In the genomic region with DNA sequence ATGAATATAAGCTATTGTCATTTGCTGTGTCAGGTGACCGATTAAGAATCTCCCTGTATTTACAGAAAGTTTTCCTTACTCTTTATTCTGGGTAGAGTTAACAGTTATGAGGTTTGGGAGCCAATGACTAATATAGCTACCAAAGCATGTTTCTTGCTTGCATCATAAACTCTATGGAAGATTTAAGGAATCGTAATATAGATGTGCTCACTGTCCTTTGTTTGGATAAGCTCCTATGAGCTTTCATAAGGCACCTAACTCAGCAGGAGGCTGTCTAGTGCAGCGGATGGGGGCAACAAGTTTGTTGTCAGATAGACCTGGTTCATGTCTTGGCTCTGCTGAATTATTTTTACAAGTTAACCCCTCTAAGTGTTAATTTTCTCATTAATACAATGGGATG, we compare ENCODE assay signal across 1 cellular context.
TF ChIP-seq lines count a peak whose summit lies in the region.

No MANE protein-coding gene starts in this region.

TF ChIP-seq in K562, 482 proteins besides CTCF, POLR2A, EP300 and RAD21 (continued from another document):
- TF ChIP-seq, protein P1, sequence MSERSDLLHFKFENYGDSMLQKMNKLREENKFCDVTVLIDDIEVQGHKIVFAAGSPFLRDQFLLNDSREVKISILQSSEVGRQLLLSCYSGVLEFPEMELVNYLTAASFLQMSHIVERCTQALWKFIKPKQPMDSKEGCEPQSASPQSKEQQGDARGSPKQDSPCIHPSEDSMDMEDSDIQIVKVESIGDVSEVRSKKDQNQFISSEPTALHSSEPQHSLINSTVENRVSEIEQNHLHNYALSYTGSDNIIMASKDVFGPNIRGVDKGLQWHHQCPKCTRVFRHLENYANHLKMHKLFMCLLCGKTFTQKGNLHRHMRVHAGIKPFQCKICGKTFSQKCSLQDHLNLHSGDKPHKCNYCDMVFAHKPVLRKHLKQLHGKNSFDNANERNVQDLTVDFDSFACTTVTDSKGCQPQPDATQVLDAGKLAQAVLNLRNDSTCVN (CRISPR knock-in tag; IDR thresholded peaks at IDR 0.05): no peak
- TF ChIP-seq TRIM24 (IDR thresholded peaks at IDR 0.05): peak in 1 of 2 experiments; percentile 28; a peak in 1 of 4 replicates
- TF ChIP-seq, protein P2, sequence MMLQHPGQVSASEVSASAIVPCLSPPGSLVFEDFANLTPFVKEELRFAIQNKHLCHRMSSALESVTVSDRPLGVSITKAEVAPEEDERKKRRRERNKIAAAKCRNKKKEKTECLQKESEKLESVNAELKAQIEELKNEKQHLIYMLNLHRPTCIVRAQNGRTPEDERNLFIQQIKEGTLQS (IDR thresholded peaks at IDR 0.05): peak; percentile 38; the same call in 1 of the 2 replicates
- TF ChIP-seq, protein P2 (CRISPR knock-in tag; conservative IDR thresholded peaks at IDR 0.05): no peak
TF ChIP-seq in K562: peak in this region for 3.
